Comparison of ENCODE assay signal across 15 cellular contexts in genomic region chr10:10891437-10891836, GRCh38.
DNase-seq lines count a peak whose midpoint lies in the region; ATAC-seq and TF ChIP-seq lines count a peak whose summit lies in the region.
"Had no signal": no experiment of that assay in that cellular context is flagged by ENCODE, and none has a peak within 500 bp of the region (broad histone marks: within the 10 kb centered on the region; RNA-seq: fewer than 3 reads in every experiment).

No MANE protein-coding gene starts in this region.

- peak overlapping the region; percentile 88 for H3K27ac ChIP-seq in cardiac muscle cell
- no peak overlapping the region for H3K27ac ChIP-seq in brain microvascular endothelial cell
- peak overlapping the region; percentile 9 for H3K27ac ChIP-seq in temporal lobe (ENCODE audit: low read depth, low read length)

- H3K4me1 Mint-ChIP-seq in activated T-cell treated with anti-CD3 and anti-CD28 coated beads, Interleukin-2, amount 50 U/mL, for 24 hours (ENCODE audit: low read depth), result no peaks in the 10 kb centered on the region
- H3K4me1 Mint-ChIP-seq: naive thymus-derived CD4-positive, alpha-beta T cell had no signal

- H3K4me3 Mint-ChIP-seq in activated T-cell treated with anti-CD3 and anti-CD28 coated beads, Interleukin-2, amount 50 U/mL, for 24 hours, result no peak overlapping the region
- H3K4me3 Mint-ChIP-seq: naive thymus-derived CD4-positive, alpha-beta T cell had no signal

- H3K27ac Mint-ChIP-seq in activated T-cell treated with anti-CD3 and anti-CD28 coated beads, Interleukin-2, amount 50 U/mL, for 24 hours, result no peak overlapping the region
- H3K27ac Mint-ChIP-seq: naive thymus-derived CD4-positive, alpha-beta T cell had no signal

- in situ Hi-C loops in brain microvascular endothelial cell (cut with HindIII; ENCODE audit: low pct_ligation_motif_present, low sequenced_read_pairs), result no loop called here

- H3K4me3 ChIP-seq in cardiac muscle cell (no peak overlapping the region), brain microvascular endothelial cell (ENCODE audit: low read depth, low read length) (no peak overlapping the region)

- H3K9me3 Mint-ChIP-seq in activated T-cell treated with anti-CD3 and anti-CD28 coated beads, Interleukin-2, amount 50 U/mL, for 24 hours, result peaks cover 6% of the 10 kb centered on the region

- peaks cover 24% of the 10 kb centered on the region for H3K4me1 ChIP-seq in cardiac muscle cell (ENCODE audit: low read depth)

- H3K36me3 ChIP-seq in cardiac muscle cell (no peaks in the 10 kb centered on the region), brain microvascular endothelial cell (replicated peaks) (no peaks in the 10 kb centered on the region)

- TF ChIP-seq CTCF in cardiac muscle cell (IDR thresholded peaks at IDR 0.05; ENCODE audit: low read depth, low read length), result no peak
- TF ChIP-seq CTCF in brain microvascular endothelial cell (IDR thresholded peaks at IDR 0.05; ENCODE audit: low read depth, low read length, missing control alignments), result no peak

- H3K9me3 ChIP-seq in cardiac muscle cell (ENCODE audit: low read depth), result no peaks in the 10 kb centered on the region

- peaks cover 15% of the 10 kb centered on the region for H3K27me3 Mint-ChIP-seq in activated T-cell treated with anti-CD3 and anti-CD28 coated beads, Interleukin-2, amount 50 U/mL, for 24 hours

- no peaks in the 10 kb centered on the region for H3K36me3 Mint-ChIP-seq in activated T-cell treated with anti-CD3 and anti-CD28 coated beads, Interleukin-2, amount 50 U/mL, for 24 hours (ENCODE audit: low read depth)
- H3K36me3 Mint-ChIP-seq: naive thymus-derived CD4-positive, alpha-beta T cell had no signal

- ATAC-seq in HG03520 (IDR thresholded peaks at IDR 0.05; ENCODE audit: unreplicated experiment), result no peak
- ATAC-seq: naive thymus-derived CD4-positive, alpha-beta T cell; SK-N-SH treated with all-trans-retinoic acid at 6 μM for 48 hours had no signal

- intact Hi-C loops in cardiac septum (cut with DNase I), result no loop called here

- DNase-seq in cardiac muscle cell (ENCODE audit: low read depth in 1 of 2, low spot score in 1 of 2), result peak; percentile 29 to 36
- DNase-seq in cardiac septum (ENCODE audit: low spot score), result no peak
- DNase-seq in brain microvascular endothelial cell, result peak; percentile 65
- peak; percentile 88 for DNase-seq in left kidney (ENCODE audit: low read depth, low spot score)
- DNase-seq in activated T-cell treated with anti-CD3 and anti-CD28 coated beads, Interleukin-2, amount 50 U/mL, for 24 hours, result no peak
- no peak for DNase-seq in GF-D8 (lab: John Stamatoyannopoulos, UW)
- DNase-seq: activated T-cell treated with anti-CD3 and anti-CD28 coated beads, Interleukin-2, amount 50 U/mL, for 48 hours; anterior cingulate cortex; DMS153; naive thymus-derived CD4-positive, alpha-beta T cell; stimulated activated CD4-positive, alpha-beta T cell treated with anti-CD3 and anti-CD28 coated beads, Interleukin-15, amount 100 ng/mL, for 24 hours; stimulated activated CD8-positive, alpha-beta memory T cell treated with anti-CD3 and anti-CD28 coated beads, Interleukin-4, amount 100 ng/mL, for 48 hours had no signal

- H3K27me3 ChIP-seq in cardiac muscle cell, result no peaks in the 10 kb centered on the region
- H3K27me3 ChIP-seq in brain microvascular endothelial cell (replicated peaks), result no peaks in the 10 kb centered on the region

Comparison
In these comparisons a context has a peak if more than half of its experiments do, and no peak if none do; other contexts are left out.
1. DNase-seq: peak in cardiac muscle cell (2 of 2), brain microvascular endothelial cell (single experiment) and left kidney (single experiment); none in cardiac septum (single experiment), activated T-cell treated with anti-CD3 and anti-CD28 coated beads, Interleukin-2, amount 50 U/mL, for 24 hours (single experiment) and GF-D8 (single experiment).